Comparison of ENCODE assay signal across 8 cellular contexts in genomic region chr3:136251511-136251910, GRCh38. TPM values are rescaled to one million over a fixed set of nuclear protein-coding genes. Genes with fewer than 3 reads are reported as not detected.
DNase-seq lines count a peak whose midpoint lies in the region; ATAC-seq and TF ChIP-seq lines count a peak whose summit lies in the region.

No MANE protein-coding gene starts in this region.

- DNase-seq in A673 (ENCODE audit: low spot score) (peak; percentile 14), WERI-Rb-1 (no peak), immature natural killer cell (no peak), ACHN (no peak), NCI-H2196 treated with DMSO at 0.1 percent for 48 hours (lab: John Stamatoyannopoulos, UW; ENCODE audit: unreplicated experiment) (no peak), amniotic stem cell (lab: John Stamatoyannopoulos, UW) (no peak)

- intact Hi-C loops in A673 (cut with micrococcal nuclease; ENCODE audit: unreplicated experiment): loop anchor here (5.0 kb wide), 1 partner anchor 174 kb away; no protein-coding TSS in a partner anchor

- no peak for TF ChIP-seq CTCF in A673 (conservative IDR thresholded peaks at IDR 0.05; ENCODE audit: low read depth, low read length)
- TF ChIP-seq CTCF in WERI-Rb-1 (IDR thresholded peaks at IDR 0.05; ENCODE audit: low read depth, low read length): no peak

- CTCF ChIA-PET in A673 (lab: Charles Lee): interaction anchor here (0.6 kb wide), 2 partner anchors 54 to 765 kb away, joined by 3 to 6 read pairs; no protein-coding TSS in a partner anchor

- peak overlapping the region; percentile 91 to 96 (median 93) for H3K4me3 Mint-ChIP-seq in immature natural killer cell

- ATAC-seq in GM19351 (IDR thresholded peaks at IDR 0.05; ENCODE audit: unreplicated experiment): peak; percentile 12
- ATAC-seq in GM19463 (IDR thresholded peaks at IDR 0.05; ENCODE audit: unreplicated experiment): no peak

- peaks cover 21 to 29% of the 10 kb centered on the region in 2 donors for H3K4me1 Mint-ChIP-seq in immature natural killer cell

- H3K4me3 ChIP-seq in A673 (ENCODE audit: low read depth, low read length, poor library complexity, severe bottlenecking) (peak overlapping the region; percentile 57), WERI-Rb-1 (ENCODE audit: low read depth, low read length) (peak overlapping the region; percentile 83)

- peaks cover 5% of the 10 kb centered on the region for H3K4me1 ChIP-seq in A673 (ENCODE audit: insufficient read depth, low read length, poor library complexity, severe bottlenecking)

- H3K27me3 Mint-ChIP-seq in immature natural killer cell (ENCODE audit: low read depth in 3 of 3): peaks cover 2 to 6% (median 2%) of the 10 kb centered on the region in 3 donors

- peaks cover 5 to 11% (median 10%) of the 10 kb centered on the region in 3 donors for H3K36me3 Mint-ChIP-seq in immature natural killer cell

- H3K36me3 ChIP-seq in A673 (ENCODE audit: insufficient read depth, low read length, poor library complexity, severe bottlenecking) (peaks cover 8% of the 10 kb centered on the region), WERI-Rb-1 (peaks cover 10% of the 10 kb centered on the region)

- H3K9me3 Mint-ChIP-seq in immature natural killer cell: no peaks in the 10 kb centered on the region

- POLR2A ChIA-PET in A673 (lab: Charles Lee; ENCODE audit: low non-redundant PET): no interaction called here

- peak overlapping the region; percentile 86 for H3K27ac ChIP-seq in A673 (ENCODE audit: low read depth, low read length, poor library complexity, severe bottlenecking)
- H3K27ac ChIP-seq in WERI-Rb-1: peak overlapping the region; percentile 96

- H3K27me3 ChIP-seq in A673 (replicated peaks; ENCODE audit: insufficient read depth, low read depth, low read length, poor library complexity) (no peaks in the 10 kb centered on the region), WERI-Rb-1 (ENCODE audit: insufficient read depth, low read depth, severe bottlenecking) (no peaks in the 10 kb centered on the region)

- peak overlapping the region; percentile 91 to 94 (median 93) for H3K27ac Mint-ChIP-seq in immature natural killer cell

- in situ Hi-C loops in ACHN (cut with HindIII; ENCODE audit: low pct_ligation_motif_present, low pct_unique_long_range_greater_than_20kb, low sequenced_read_pairs): no loop called here

- H3K9me3 ChIP-seq in A673 (ENCODE audit: low read depth, low read length, poor library complexity, severe bottlenecking): no peaks in the 10 kb centered on the region
- no peaks in the 10 kb centered on the region for H3K9me3 ChIP-seq in WERI-Rb-1 (ENCODE audit: severe bottlenecking)

- BruUV-seq in A673 (replicated peaks; lab: Mats Ljungman, UMichigan): no TSS peak

RNA-seq across cellular contexts. Expression of gene PCCB, which starts 1.4 kb away (rescaled TPM):
- 82.1 and 94.6 TPM in 2 replicates for total RNA-seq in A673 (2021)
- polyA plus RNA-seq in immature natural killer cell: 10 to 100 TPM; 41.8 to 73.3 (median 61.5) TPM

RNA-seq across cellular contexts. Expression of gene MSL2, which starts 55.4 kb away (rescaled TPM):
- total RNA-seq in A673 (2021): 37.9 and 38.1 TPM in 2 replicates
- polyA plus RNA-seq in immature natural killer cell: 10 to 100 TPM; 25.9 to 39.0 (median 33.0) TPM
